In the genomic region with DNA sequence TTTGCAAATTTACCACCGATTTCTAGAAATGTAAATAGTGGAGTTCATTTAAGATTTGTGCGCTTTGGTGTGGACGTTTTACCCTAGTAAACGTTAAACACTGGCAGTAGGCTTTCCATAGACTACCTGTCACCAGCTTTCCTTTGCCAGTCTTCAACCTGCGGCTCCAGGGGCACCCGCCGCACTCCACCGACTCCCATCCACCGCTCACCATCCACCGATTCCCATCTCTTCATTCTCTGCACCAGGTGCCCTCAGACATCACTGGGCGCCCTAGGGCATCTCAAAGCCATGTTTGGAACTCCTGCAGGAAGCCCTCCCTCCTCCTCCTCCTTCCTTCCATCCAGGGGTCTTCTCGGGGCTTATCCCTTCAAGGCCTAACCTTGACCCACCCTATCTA, we compare ENCODE assay signal across 10 cellular contexts. TPM values are rescaled to one million over a fixed set of nuclear protein-coding genes. Genes with fewer than 3 reads are reported as not detected.
A peak's percentile ranks its signal among the peaks of the same experiment; 100 is the strongest.
DNase-seq lines count a peak whose midpoint lies in the region; ATAC-seq and TF ChIP-seq lines count a peak whose summit lies in the region.
"Had no signal": no experiment of that assay in that cellular context is flagged by ENCODE, and none has a peak within 500 bp of the region (broad histone marks: within the 10 kb centered on the region; RNA-seq: fewer than 3 reads in every experiment).

No MANE protein-coding gene starts in this region.

- H3K36me3 ChIP-seq in DND-41 (ENCODE audit: insufficient read depth, low read length) (peaks cover 7% of the 10 kb centered on the region), colonic mucosa (no peaks in the 10 kb centered on the region)

- H4K20me1 ChIP-seq in DND-41 (ENCODE audit: insufficient read depth, low read length): peaks cover 8% of the 10 kb centered on the region

- H3K36me3 Mint-ChIP-seq in osteocyte (ENCODE audit: unreplicated experiment): peaks cover 3% of the 10 kb centered on the region

- peaks cover 35% of the 10 kb centered on the region for H3K4me1 Mint-ChIP-seq in osteocyte (ENCODE audit: unreplicated experiment)

- TF ChIP-seq POLR2A in NB4 (IDR thresholded peaks at IDR 0.05; ENCODE audit: extremely low read depth, insufficient read length): no peak

- DNase-seq in DND-41 (no peak), NB4 (ENCODE audit: low read depth) (no peak), colonic mucosa (no peak), osteocyte (ENCODE audit: extremely low spot score, unreplicated experiment) (no peak), anterior cingulate cortex (lab: John Stamatoyannopoulos, UW) (no peak), NCI-H1105 treated with DMSO at 0.1 percent for 48 hours (lab: John Stamatoyannopoulos, UW) (no peak)
- DNase-seq: NCI-H524 had no signal

- peak overlapping the region; percentile 77; the same call in 1 of the 2 replicates for H3K9ac ChIP-seq in DND-41 (ENCODE audit: low read depth, low read length)
- peak overlapping the region; percentile 47 to 99 for H3K9ac ChIP-seq in colonic mucosa (ENCODE audit: low read depth in 2 of 2, low read length in 2 of 2)

- peak overlapping the region in 1 of 2 experiments; percentile 99; a peak in 1 of 4 replicates for H3K4me3 ChIP-seq in DND-41 (ENCODE audit: low read depth in 1 of 2, low read length in 2 of 2)
- peak overlapping the region; percentile 95 for H3K4me3 ChIP-seq in NB4 (ENCODE audit: low read depth, low read length)
- no peak overlapping the region for H3K4me3 ChIP-seq in colonic mucosa

- 0 out of 2 replicates have a peak overlapping the region, but pooled peaks have one; percentile 42 for H2AFZ ChIP-seq in DND-41 (ENCODE audit: low read depth, low read length)

- ATAC-seq in DND-41 (ENCODE audit: insufficient read depth, low read depth) (no peak), HG03025 (IDR thresholded peaks at IDR 0.05; ENCODE audit: low FRiP score, unreplicated experiment) (no peak), GM19463 (IDR thresholded peaks at IDR 0.05; ENCODE audit: unreplicated experiment) (no peak)

- H3K27ac ChIP-seq in DND-41 (ENCODE audit: low read length): no peak overlapping the region
- H3K27ac ChIP-seq in colonic mucosa: no peak overlapping the region

- H3K27me3 Mint-ChIP-seq in osteocyte (ENCODE audit: unreplicated experiment): no peaks in the 10 kb centered on the region

- H3K4me3 Mint-ChIP-seq in osteocyte (ENCODE audit: unreplicated experiment): peak overlapping the region; percentile 98

- H3K27ac Mint-ChIP-seq in osteocyte (ENCODE audit: unreplicated experiment): peak overlapping the region; percentile 98

- no peak for TF ChIP-seq CTCF in DND-41 (IDR thresholded peaks at IDR 0.05; ENCODE audit: borderline replicate concordance, extremely low read depth, low read length, poor library complexity, severe bottlenecking)
- TF ChIP-seq CTCF in NB4 (IDR thresholded peaks at IDR 0.05; ENCODE audit: low read depth, low read length): no peak
- TF ChIP-seq CTCF in colonic mucosa (IDR thresholded peaks at IDR 0.05): no peak
- TF ChIP-seq CTCF in osteocyte (IDR thresholded peaks at IDR 0.05): no peak

- H3K27me3 ChIP-seq in DND-41 (ENCODE audit: insufficient read depth, low read length, poor library complexity): no peaks in the 10 kb centered on the region
- no peaks in the 10 kb centered on the region for H3K27me3 ChIP-seq in colonic mucosa
- H3K27me3 ChIP-seq: left lung had no signal

- peak overlapping the region; percentile 75 for H3K4me2 ChIP-seq in DND-41 (ENCODE audit: insufficient read depth, low read length)

- peaks cover 34% of the 10 kb centered on the region for H3K79me2 ChIP-seq in DND-41 (ENCODE audit: insufficient read depth, low read length)

- H3K9me3 ChIP-seq in DND-41 (ENCODE audit: insufficient read depth, low read length, severe bottlenecking): no peaks in the 10 kb centered on the region
- no peaks in the 10 kb centered on the region for H3K9me3 ChIP-seq in colonic mucosa
- H3K9me3 ChIP-seq: left lung had no signal

- intact Hi-C loops in colonic mucosa (cut with DNase I): no loop called here

- no peaks in the 10 kb centered on the region for H3K9me3 Mint-ChIP-seq in osteocyte (ENCODE audit: unreplicated experiment)

- H3K4me1 ChIP-seq in DND-41 (ENCODE audit: insufficient read depth, low read length) (peaks cover 37% of the 10 kb centered on the region), colonic mucosa (peaks cover 12% of the 10 kb centered on the region)

RNA-seq across cellular contexts. Expression of a gene that starts 1.4 kb away (rescaled TPM):
- total RNA-seq in colonic mucosa (10 to 100 TPM; 27.9 to 49.9 TPM), osteocyte (50.2 and 55.0 TPM in 2 replicates)
